Comparison of ENCODE assay signal across 11 cellular contexts in genomic region chr2:117980783-117981676, GRCh38. TPM values are rescaled to one million over a fixed set of nuclear protein-coding genes. Genes with fewer than 3 reads are reported as not detected.
DNase-seq lines count a peak whose midpoint lies in the region; ATAC-seq and TF ChIP-seq lines count a peak whose summit lies in the region.
"Had no signal": no experiment of that assay in that cellular context is flagged by ENCODE, and none has a peak within 500 bp of the region (broad histone marks: within the 10 kb centered on the region; RNA-seq: fewer than 3 reads in every experiment).

No MANE protein-coding gene starts in this region.

- DNase-seq in A172 (ENCODE audit: low spot score), result peak; percentile 86
- DNase-seq in HS-27A (ENCODE audit: low read depth), result peak; percentile 80
- DNase-seq in brain microvascular endothelial cell, result peak; percentile 77
- DNase-seq in left lung, result no peak
- no peak for DNase-seq in effector memory CD8-positive, alpha-beta T cell
- DNase-seq in T-helper 2 cell treated with Interferon-gamma antibody and Interleukin-4, amounts not matched to agents 5 μg/mL and 100 μg/mL, for 36 hours (ENCODE audit: low spot score), result no peak
- DNase-seq in activated gamma-delta T cell (lab: John Stamatoyannopoulos, UW), result no peak
- DNase-seq: COR-L47; NCI-H510A; stimulated activated naive CD4-positive, alpha-beta T cell had no signal

- intact Hi-C loops in left lung (cut with DNase I), result no loop called here

- H3K4me3 Mint-ChIP-seq in effector memory CD8-positive, alpha-beta T cell, result no peak overlapping the region
- H3K4me3 Mint-ChIP-seq in T-helper 2 cell treated with Interferon-gamma antibody and Interleukin-4, amounts not matched to agents 5 μg/mL and 100 μg/mL, for 36 hours, result no peak overlapping the region

- TF ChIP-seq CTCF in brain microvascular endothelial cell (IDR thresholded peaks at IDR 0.05; ENCODE audit: low read depth, low read length, missing control alignments), result no peak
- no peak for TF ChIP-seq CTCF in left lung (IDR thresholded peaks at IDR 0.05)

- no peaks in the 10 kb centered on the region for H3K27me3 ChIP-seq in brain microvascular endothelial cell (replicated peaks)
- no peaks in the 10 kb centered on the region for H3K27me3 ChIP-seq in left lung

- peaks cover 3 to 42% of the 10 kb centered on the region in 2 donors for H3K4me1 ChIP-seq in left lung

- H3K36me3 Mint-ChIP-seq in effector memory CD8-positive, alpha-beta T cell (ENCODE audit: insufficient read depth), result peaks cover 42% of the 10 kb centered on the region
- H3K36me3 Mint-ChIP-seq in T-helper 2 cell treated with Interferon-gamma antibody and Interleukin-4, amounts not matched to agents 5 μg/mL and 100 μg/mL, for 36 hours (ENCODE audit: low read depth), result peaks cover 35% of the 10 kb centered on the region

- no peaks in the 10 kb centered on the region for H3K9me3 Mint-ChIP-seq in effector memory CD8-positive, alpha-beta T cell
- H3K9me3 Mint-ChIP-seq in T-helper 2 cell treated with Interferon-gamma antibody and Interleukin-4, amounts not matched to agents 5 μg/mL and 100 μg/mL, for 36 hours, result no peaks in the 10 kb centered on the region

- no peaks in the 10 kb centered on the region for H3K27me3 Mint-ChIP-seq in effector memory CD8-positive, alpha-beta T cell
- H3K27me3 Mint-ChIP-seq in T-helper 2 cell treated with Interferon-gamma antibody and Interleukin-4, amounts not matched to agents 5 μg/mL and 100 μg/mL, for 36 hours (ENCODE audit: low read depth), result no peaks in the 10 kb centered on the region

- ATAC-seq in left lung (peak; percentile 71), HG02610 (IDR thresholded peaks at IDR 0.05; ENCODE audit: unreplicated experiment) (no peak)
- ATAC-seq in effector memory CD8-positive, alpha-beta T cell (replicated peaks), result no peak

- no peaks in the 10 kb centered on the region for H3K9me3 ChIP-seq in left lung

- H3K27ac Mint-ChIP-seq in effector memory CD8-positive, alpha-beta T cell, result peak overlapping the region in 1 of 2 donors; percentile 19
- H3K27ac Mint-ChIP-seq in T-helper 2 cell treated with Interferon-gamma antibody and Interleukin-4, amounts not matched to agents 5 μg/mL and 100 μg/mL, for 36 hours, result no peak overlapping the region

- in situ Hi-C loops in brain microvascular endothelial cell (cut with HindIII; ENCODE audit: low pct_ligation_motif_present, low sequenced_read_pairs), result no loop called here

- H3K27ac ChIP-seq in brain microvascular endothelial cell (peak overlapping the region; percentile 97), left lung (peak overlapping the region; percentile 23 to 70)

- peaks cover 14 to 23% of the 10 kb centered on the region in 2 donors for H3K4me1 Mint-ChIP-seq in effector memory CD8-positive, alpha-beta T cell (ENCODE audit: low read depth in 2 of 2)
- H3K4me1 Mint-ChIP-seq in T-helper 2 cell treated with Interferon-gamma antibody and Interleukin-4, amounts not matched to agents 5 μg/mL and 100 μg/mL, for 36 hours (ENCODE audit: low read depth), result no peaks in the 10 kb centered on the region

- H3K36me3 ChIP-seq in brain microvascular endothelial cell (replicated peaks) (peaks cover 15% of the 10 kb centered on the region), left lung (peaks cover 0 to 60% of the 10 kb centered on the region in 2 donors)

- H3K4me3 ChIP-seq in brain microvascular endothelial cell (ENCODE audit: low read depth, low read length) (no peak overlapping the region), left lung (no peak overlapping the region)

RNA-seq across cellular contexts. Expression of gene CCDC93, which starts 32.8 kb away (rescaled TPM):
- total RNA-seq in A172 (2014; rRNA removed; shearing (Covaris generic)), result 15.0 and 21.8 TPM in 2 replicates
- 10 to 100 TPM; 30.2 to 49.0 TPM for total RNA-seq in left lung

Comparison
In these comparisons a context has a peak if more than half of its experiments do, and no peak if none do; other contexts are left out.
1. DNase-seq: peak in A172 (single experiment), HS-27A (single experiment) and brain microvascular endothelial cell (single experiment); none in left lung (0 of 2), effector memory CD8-positive, alpha-beta T cell (0 of 3), T-helper 2 cell treated with Interferon-gamma antibody and Interleukin-4, amounts not matched to agents 5 μg/mL and 100 μg/mL, for 36 hours (single experiment) and activated gamma-delta T cell (single experiment).